ENCODE assay signal across 8 cellular contexts in genomic region chr12:53005986-53006809, GRCh38. TPM values are rescaled to one million over a fixed set of nuclear protein-coding genes. Genes with fewer than 3 reads are reported as not detected.
DNase-seq lines count a peak whose midpoint lies in the region; ATAC-seq and TF ChIP-seq lines count a peak whose summit lies in the region.

Gene EIF4B, plus strand, starts transcription at chr12:53006456. Its CDS starts 28 bp downstream, at chr12:53006484.

- peak within 1 kb of the TSS; percentile 97 for H3K27ac Mint-ChIP-seq in activated naive CD4-positive, alpha-beta T cell treated with anti-CD3 and anti-CD28 coated beads, Interleukin-2, amount 50 U/mL, for 24 hours

- ATAC-seq in HG02588 (IDR thresholded peaks at IDR 0.05; ENCODE audit: unreplicated experiment) = peak; percentile 90
- ATAC-seq in SK-N-SH treated with all-trans-retinoic acid at 6 μM for 48 hours = peak; percentile 98

- TF ChIP-seq CTCF in GM06990 (IDR thresholded peaks at IDR 0.05; ENCODE audit: insufficient read depth, low read length, poor library complexity, severe bottlenecking) (no peak), suprapubic skin (IDR thresholded peaks at IDR 0.05) (no peak)

- peak within 1 kb of the TSS; percentile 100 for H3K4me3 ChIP-seq in GM06990 (replicated peaks; ENCODE audit: low read depth, low read length)
- peak within 1 kb of the TSS; percentile 96 for H3K4me3 ChIP-seq in suprapubic skin

- H3K36me3 ChIP-seq in GM06990 (ENCODE audit: control insufficient read depth, insufficient read depth, low read length) = no peaks in the 10 kb centered on the region
- H3K36me3 ChIP-seq in suprapubic skin = peaks cover 4% of the 10 kb centered on the region

- H3K4me1 ChIP-seq in suprapubic skin = peaks cover 56% of the 10 kb centered on the region

- H3K4me1 Mint-ChIP-seq in activated naive CD4-positive, alpha-beta T cell treated with anti-CD3 and anti-CD28 coated beads, Interleukin-2, amount 50 U/mL, for 24 hours = peaks cover 40% of the 10 kb centered on the region

- TF ChIP-seq EP300 in suprapubic skin (IDR thresholded peaks at IDR 0.05) = no peak

- 0% methylated on average over 33 of the region's 64 CpGs for WGBS in suprapubic skin

- H3K27me3 ChIP-seq in GM06990 (replicated peaks; ENCODE audit: control insufficient read depth, insufficient read depth, low read length) (no peaks in the 10 kb centered on the region), suprapubic skin (no peaks in the 10 kb centered on the region)

- peak in 1 of 2 donors; percentile 52 for TF ChIP-seq POLR2A in suprapubic skin (IDR thresholded peaks at IDR 0.05)

- no peaks in the 10 kb centered on the region for H3K9me3 Mint-ChIP-seq in activated naive CD4-positive, alpha-beta T cell treated with anti-CD3 and anti-CD28 coated beads, Interleukin-2, amount 50 U/mL, for 24 hours

- peak within 1 kb of the TSS; percentile 99 for H3K4me3 Mint-ChIP-seq in activated naive CD4-positive, alpha-beta T cell treated with anti-CD3 and anti-CD28 coated beads, Interleukin-2, amount 50 U/mL, for 24 hours

- H3K27ac ChIP-seq in suprapubic skin = peak within 1 kb of the TSS; percentile 96

- DNase-seq in GM06990 (ENCODE audit: extremely low read depth, insufficient read length) (peak; percentile 100), NCI-H1092 (lab: John Stamatoyannopoulos, UW) (peak; percentile 97), germinal center (ENCODE audit: low spot score) (peak; percentile 98), nucleus accumbens (lab: John Stamatoyannopoulos, UW) (peak; percentile 91 to 100 (median 99)), suprapubic skin (ENCODE audit: low spot score in 2 of 2) (peak; percentile 100)

- H3K36me3 Mint-ChIP-seq in activated naive CD4-positive, alpha-beta T cell treated with anti-CD3 and anti-CD28 coated beads, Interleukin-2, amount 50 U/mL, for 24 hours = peaks cover 17% of the 10 kb centered on the region

- no peaks in the 10 kb centered on the region for H3K27me3 Mint-ChIP-seq in activated naive CD4-positive, alpha-beta T cell treated with anti-CD3 and anti-CD28 coated beads, Interleukin-2, amount 50 U/mL, for 24 hours

- H3K9me3 ChIP-seq in suprapubic skin = no peaks in the 10 kb centered on the region

TF ChIP-seq in SK-N-SH treated with all-trans-retinoic acid at 6 μM for 48 hours, 23 proteins besides CTCF, POLR2A, EP300 and RAD21:
- TF ChIP-seq SNAI2 (CRISPR knock-in tag; IDR thresholded peaks at IDR 0.05) (no peak), TSHZ2 (CRISPR knock-in tag; IDR thresholded peaks at IDR 0.05) (peak; percentile 44; the same call in 1 of the 2 replicates), ZNF8 (CRISPR knock-in tag; IDR thresholded peaks at IDR 0.05) (no peak), ZFP3 (CRISPR knock-in tag; IDR thresholded peaks at IDR 0.05) (peak; percentile 19; the same call in 1 of the 2 replicates), ZNF70 (CRISPR knock-in tag; IDR thresholded peaks at IDR 0.05) (0 out of 2 replicates have a peak, but pooled peaks have one; percentile 8), CSDC2 (CRISPR knock-in tag; IDR thresholded peaks at IDR 0.05) (0 out of 2 replicates have a peak, but pooled peaks have one; percentile 65), BACH2 (CRISPR knock-in tag; IDR thresholded peaks at IDR 0.05; ENCODE audit: borderline replicate concordance) (no peak)
TF ChIP-seq in SK-N-SH treated with all-trans-retinoic acid at 6 μM for 48 hours: peak in this region for 4.

RNA-seq across cellular contexts. Expression of gene EIF4B, which starts in this region (rescaled TPM):
- 100 to 1,000 TPM; 404 to 559 (median 485) TPM for total RNA-seq in suprapubic skin

Comparison
In these comparisons a context has a peak if more than half of its experiments do, and no peak if none do; other contexts are left out.
1. Peak in every context shown above with its lines: DNase-seq, ATAC-seq, H3K4me3 ChIP-seq and H3K27ac ChIP-seq.